Comparison of ENCODE assay signal across 7 cellular contexts in genomic region chr13:94968040-94968756, GRCh38.
DNase-seq lines count a peak whose midpoint lies in the region; ATAC-seq and TF ChIP-seq lines count a peak whose summit lies in the region.

No MANE protein-coding gene starts in this region.

- H3K4me1 ChIP-seq in HUES48 (ENCODE audit: control insufficient read depth, insufficient read depth, low read length) (peaks cover 49% of the 10 kb centered on the region), muscle layer of colon (ENCODE audit: insufficient read depth, low read length) (peaks cover 4% of the 10 kb centered on the region), uterus (no peaks in the 10 kb centered on the region)

- peak overlapping the region; percentile 58 for H3K4me3 ChIP-seq in HUES48 (ENCODE audit: low read depth, low read length)
- peak overlapping the region; percentile 34 to 37 for H3K4me3 ChIP-seq in cardiac fibroblast (replicated peaks in 1 of 2; ENCODE audit: low read depth in 2 of 2, low read length in 2 of 2)
- H3K4me3 ChIP-seq in muscle layer of colon (ENCODE audit: low read depth in 1 of 2, low read length in 2 of 2) = peak overlapping the region; percentile 23 to 32
- H3K4me3 ChIP-seq in uterus = peak overlapping the region in 1 of 2 donors; percentile 14

- H3K27ac ChIP-seq in HUES48 (ENCODE audit: low read depth, low read length) = peak overlapping the region; percentile 78
- no peak overlapping the region for H3K27ac ChIP-seq in muscle layer of colon (ENCODE audit: low read depth, low read length)
- no peak overlapping the region for H3K27ac ChIP-seq in uterus

- H3K9ac ChIP-seq in HUES48 (ENCODE audit: low read depth, low read length) = peak overlapping the region; percentile 62
- no peak overlapping the region for H3K9ac ChIP-seq in muscle layer of colon (ENCODE audit: low read length)

- peak; percentile 33 for ATAC-seq in GM18511 (IDR thresholded peaks at IDR 0.05; ENCODE audit: unreplicated experiment)
- no peak for ATAC-seq in GM21717 (IDR thresholded peaks at IDR 0.05; ENCODE audit: unreplicated experiment)

- peak in 1 of 2 donors; percentile 14 for DNase-seq in cardiac fibroblast (ENCODE audit: low read depth in 2 of 2)
- no peak for DNase-seq in stimulated activated CD4-positive, alpha-beta T cell treated with anti-CD3 and anti-CD28 coated beads, Interleukin-1b, Interleukin-23, amount 100 ng/mL, for 48 hours
- no peak for DNase-seq in uterus

- TF ChIP-seq CTCF in cardiac fibroblast (IDR thresholded peaks at IDR 0.05; ENCODE audit: low read depth, low read length) = no peak
- no peak for TF ChIP-seq CTCF in uterus (IDR thresholded peaks at IDR 0.05)

- intact Hi-C loops in uterus (cut with DNase I; ENCODE audit: low total_unique reads) = no loop called here

- peaks cover 21% of the 10 kb centered on the region for H3K27me3 ChIP-seq in HUES48 (ENCODE audit: control insufficient read depth, insufficient read depth, low read length)
- peaks cover 22 to 40% of the 10 kb centered on the region in 2 donors for H3K27me3 ChIP-seq in muscle layer of colon (ENCODE audit: control insufficient read depth in 1 of 2, insufficient read depth in 2 of 2, low read length in 2 of 2)
- H3K27me3 ChIP-seq in uterus = peaks cover 0 to 16% of the 10 kb centered on the region in 2 donors

- H3K9me3 ChIP-seq in HUES48 (ENCODE audit: control insufficient read depth, insufficient read depth, low read length) = no peaks in the 10 kb centered on the region
- H3K9me3 ChIP-seq in muscle layer of colon (ENCODE audit: low read length) = no peaks in the 10 kb centered on the region
- no peaks in the 10 kb centered on the region for H3K9me3 ChIP-seq in uterus

- no peak for TF ChIP-seq POLR2A in uterus (IDR thresholded peaks at IDR 0.05)

- no peaks in the 10 kb centered on the region for H3K36me3 ChIP-seq in HUES48 (ENCODE audit: control insufficient read depth, insufficient read depth, low read length)
- no peaks in the 10 kb centered on the region for H3K36me3 ChIP-seq in muscle layer of colon (ENCODE audit: insufficient read depth, low read length)
- no peaks in the 10 kb centered on the region for H3K36me3 ChIP-seq in uterus
